In the genomic region with DNA sequence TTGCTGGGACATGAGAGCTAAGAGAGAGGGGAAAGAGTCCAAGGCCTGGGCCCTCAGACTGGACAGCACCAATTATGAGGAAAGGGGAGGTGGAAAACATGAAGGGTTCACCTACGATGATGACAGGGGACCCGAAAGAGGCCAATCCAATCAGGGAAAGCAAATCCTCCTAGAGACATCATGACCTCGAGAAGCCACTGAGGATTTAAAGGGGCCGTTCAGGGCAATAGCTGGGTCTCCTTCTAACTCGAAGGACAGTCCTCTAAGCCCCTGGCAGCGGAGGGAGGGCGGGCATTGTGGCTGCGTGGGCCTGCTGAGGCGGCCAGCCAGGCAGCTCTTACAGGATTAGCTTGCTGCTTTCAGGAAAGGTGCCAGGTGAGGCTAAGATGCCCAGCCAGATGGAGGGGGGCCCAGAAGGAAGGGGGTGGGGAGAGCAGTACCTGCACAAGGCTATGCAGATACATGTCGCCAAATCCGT, we compare ENCODE assay signal across 8 cellular contexts. TPM values are rescaled to one million over a fixed set of nuclear protein-coding genes. Genes with fewer than 3 reads are reported as not detected.
DNase-seq lines count a peak whose midpoint lies in the region; ATAC-seq, FAIRE-seq and TF ChIP-seq lines count a peak whose summit lies in the region.

No MANE protein-coding gene starts in this region.

- in situ Hi-C loops in GM13977 (cut with MboI; ENCODE audit: low pct_unique_long_range_greater_than_20kb, low sequenced_read_pairs, unreplicated experiment), result no loop called here

- no peaks in the 10 kb centered on the region for H3K27me3 ChIP-seq in GM06990 (replicated peaks; ENCODE audit: control insufficient read depth, insufficient read depth, low read length)
- no peaks in the 10 kb centered on the region for H3K27me3 ChIP-seq in pancreas

- DNase-seq in GM06990 (ENCODE audit: extremely low read depth, insufficient read length), result no peak
- DNase-seq in NCI-H82 treated with DMSO at 0.1 percent for 48 hours (lab: John Stamatoyannopoulos, UW; ENCODE audit: unreplicated experiment), result peak; percentile 92
- peak in 5 of 6 donors; percentile 71 to 82 (median 78) for DNase-seq in pancreas
- no peak for DNase-seq in DMS114 treated with DMSO at 0.1 percent for 48 hours (lab: John Stamatoyannopoulos, UW; ENCODE audit: unreplicated experiment)
- no peak for DNase-seq in NCI-H128 (lab: John Stamatoyannopoulos, UW; ENCODE audit: unreplicated experiment)
- DNase-seq in GM13977 (ENCODE audit: low spot score), result no peak

- peak overlapping the region; percentile 58 for H3K4me3 ChIP-seq in GM06990 (replicated peaks; ENCODE audit: low read depth, low read length)
- peak overlapping the region in 1 of 4 donors; percentile 7 for H3K4me3 ChIP-seq in pancreas

- intact Hi-C loops in dendritic cell treated with granulocyte-macrophage colony-stimulating factor and Interleukin-4, amounts not matched to agents 40 ng/mL and 50 ng/mL, for 4 days (cut with micrococcal nuclease), result loop anchor here (5.0 kb wide), 1 partner anchor 36 kb away; no protein-coding TSS in a partner anchor
- intact Hi-C loops in pancreas (cut with DNase I), result no loop called here

- ATAC-seq in pancreas, result peak; percentile 49 to 59 (median 55)
- no peak for ATAC-seq in HG03520 (IDR thresholded peaks at IDR 0.05; ENCODE audit: unreplicated experiment)

- 12 to 16% methylated on average over 11 of the region's 11 CpGs for WGBS in pancreas, 2 donors

- H3K4me1 Mint-ChIP-seq in dendritic cell treated with granulocyte-macrophage colony-stimulating factor and Interleukin-4, amounts not matched to agents 40 ng/mL and 50 ng/mL, for 4 days (ENCODE audit: low read depth), result peaks cover 100% of the 10 kb centered on the region

- H3K9me3 Mint-ChIP-seq in dendritic cell treated with granulocyte-macrophage colony-stimulating factor and Interleukin-4, amounts not matched to agents 40 ng/mL and 50 ng/mL, for 4 days, result no peaks in the 10 kb centered on the region

- no peak for FAIRE-seq in pancreas (lab: Jason Lieb, UNC)

- peak overlapping the region; percentile 73 for H3K27ac Mint-ChIP-seq in dendritic cell treated with granulocyte-macrophage colony-stimulating factor and Interleukin-4, amounts not matched to agents 40 ng/mL and 50 ng/mL, for 4 days

- TF ChIP-seq CTCF in GM06990 (IDR thresholded peaks at IDR 0.05; ENCODE audit: insufficient read depth, low read length, poor library complexity, severe bottlenecking), result no peak
- no peak for TF ChIP-seq CTCF in pancreas (IDR thresholded peaks at IDR 0.05)
- TF ChIP-seq CTCF in GM13977 (IDR thresholded peaks at IDR 0.05; ENCODE audit: extremely low read depth, insufficient read depth, missing control alignments), result no peak

- H3K9me3 ChIP-seq in pancreas, result no peaks in the 10 kb centered on the region

- H3K36me3 ChIP-seq in GM06990 (ENCODE audit: control insufficient read depth, insufficient read depth, low read length) (peaks cover 3% of the 10 kb centered on the region), pancreas (no peaks in the 10 kb centered on the region)

- no peaks in the 10 kb centered on the region for H3K27me3 Mint-ChIP-seq in dendritic cell treated with granulocyte-macrophage colony-stimulating factor and Interleukin-4, amounts not matched to agents 40 ng/mL and 50 ng/mL, for 4 days

- H3K36me3 Mint-ChIP-seq in dendritic cell treated with granulocyte-macrophage colony-stimulating factor and Interleukin-4, amounts not matched to agents 40 ng/mL and 50 ng/mL, for 4 days (ENCODE audit: low read depth), result peaks cover 60% of the 10 kb centered on the region

- peak overlapping the region; percentile 73 for H3K4me3 Mint-ChIP-seq in dendritic cell treated with granulocyte-macrophage colony-stimulating factor and Interleukin-4, amounts not matched to agents 40 ng/mL and 50 ng/mL, for 4 days

- H3K4me1 ChIP-seq in pancreas, result peaks cover 84 to 96% (median 89%) of the 10 kb centered on the region in 3 donors

- peak overlapping the region in 2 of 4 donors; percentile 39 to 44 for H3K27ac ChIP-seq in pancreas

RNA-seq across cellular contexts. Expression of a gene that starts 7.4 kb away (rescaled TPM):
- total RNA-seq in pancreas, result 10 to 100 TPM; 19.1 to 31.8 (median 26.2) TPM
- polyA plus RNA-seq in pancreas, result 10 to 100 TPM; 15.7 to 20.0 TPM

Comparison
In these comparisons a context has a peak if more than half of its experiments do, and no peak if none do; other contexts are left out.
1. DNase-seq: peak in NCI-H82 treated with DMSO at 0.1 percent for 48 hours (single experiment) and pancreas (5 of 6); none in GM06990 (single experiment), DMS114 treated with DMSO at 0.1 percent for 48 hours (single experiment), NCI-H128 (single experiment) and GM13977 (single experiment).